Comparison of ENCODE assay signal across 18 cellular contexts in the genomic region with DNA sequence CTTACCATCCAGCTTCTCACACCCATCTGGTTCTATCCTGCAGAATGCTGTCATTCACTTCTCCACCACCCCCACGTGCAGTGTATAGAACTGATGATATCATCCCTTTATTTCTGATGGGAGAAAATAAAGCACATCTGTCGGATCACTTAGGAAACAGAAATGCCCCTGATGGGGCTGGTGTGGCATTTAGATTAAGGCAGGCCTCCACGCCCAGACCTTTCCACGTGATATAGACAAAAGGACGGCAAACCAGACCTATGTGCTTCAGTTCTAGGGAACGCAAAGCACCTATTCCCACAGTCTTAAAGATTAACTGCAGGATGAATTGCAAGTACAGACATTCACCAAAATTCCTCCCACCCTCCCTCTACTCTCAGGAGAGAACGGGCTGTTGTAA. TPM values are rescaled to one million over a fixed set of nuclear protein-coding genes. Genes with fewer than 3 reads are reported as not detected.
A peak's percentile ranks its signal among the peaks of the same experiment; 100 is the strongest.
DNase-seq lines count a peak whose midpoint lies in the region; ATAC-seq and TF ChIP-seq lines count a peak whose summit lies in the region.
"Had no signal": no experiment of that assay in that cellular context is flagged by ENCODE, and none has a peak within 500 bp of the region (broad histone marks: within the 10 kb centered on the region; RNA-seq: fewer than 3 reads in every experiment).

No MANE protein-coding gene starts in this region.

- H3K27ac ChIP-seq in heart right ventricle, result no peak overlapping the region
- H3K27ac ChIP-seq: dorsolateral prefrontal cortex, left ventricle myocardium inferior, right atrium auricular region, upper lobe of right lung had no signal

- no peaks in the 10 kb centered on the region for H3K36me3 ChIP-seq in heart right ventricle
- H3K36me3 ChIP-seq: left ventricle myocardium inferior, right atrium auricular region, upper lobe of right lung had no signal

- intact Hi-C loops in sciatic nerve (cut with DNase I) (no loop called here), Right ventricle myocardium superior (cut with DNase I) (no loop called here), heart right ventricle (cut with DNase I) (loop anchor here in 1 of 10 donors (10.0 kb wide), 1 partner anchor 73 kb away; no protein-coding TSS in a partner anchor)

- WGBS in heart right ventricle, 2 donors, result 56 to 64% methylated on average over 7 of the region's 7 CpGs

- peaks cover 0 to 13% (median 0%) of the 10 kb centered on the region in 11 donors for H3K9me3 ChIP-seq in heart right ventricle
- H3K9me3 ChIP-seq: upper lobe of right lung had no signal

- peaks cover 0 to 10% (median 0%) of the 10 kb centered on the region in 9 donors for H3K4me1 ChIP-seq in heart right ventricle
- H3K4me1 ChIP-seq: left ventricle myocardium inferior, right atrium auricular region, upper lobe of right lung had no signal

- DNase-seq in DMS 273 treated with DMSO at 0.1 percent for 48 hours (lab: John Stamatoyannopoulos, UW) (peak; percentile 42), RPMI7951 (ENCODE audit: low read depth) (peak; percentile 9), fibroblast of mammary gland (ENCODE audit: low read depth) (peak; percentile 45), sciatic nerve (ENCODE audit: low spot score) (peak; percentile 3), Right ventricle myocardium superior (no peak), NCI-H2029 (lab: John Stamatoyannopoulos, UW) (no peak), heart right ventricle (no peak)
- DNase-seq: activated naive CD4-positive, alpha-beta T cell treated with Interleukin-2 at 50 U/mL for 16 hours; DMS79 treated with DMSO at 0.1 percent for 48 hours; dorsolateral prefrontal cortex; left ventricle myocardium inferior; naive B cell; NCI-H1048; stimulated activated CD4-positive, alpha-beta T cell treated with anti-CD3 and anti-CD28 coated beads, Interleukin-4, amount 100 ng/mL, for 4 hours; upper lobe of right lung had no signal

- no peak for TF ChIP-seq CTCF in fibroblast of mammary gland (conservative IDR thresholded peaks at IDR 0.05; ENCODE audit: control insufficient read depth, insufficient read depth, low read depth, low read length)
- TF ChIP-seq CTCF in heart right ventricle (IDR thresholded peaks at IDR 0.05), result no peak

- ATAC-seq in sciatic nerve, result no peak
- ATAC-seq in Right ventricle myocardium superior (ENCODE audit: poor library complexity), result no peak
- no peak for ATAC-seq in GM18519 (IDR thresholded peaks at IDR 0.05; ENCODE audit: low FRiP score, unreplicated experiment)
- no peak for ATAC-seq in heart right ventricle
- ATAC-seq: activated CD4-positive, CD25-positive, alpha-beta regulatory T cell treated with anti-CD3 and anti-CD28 coated beads, Interleukin-2, amount 50 U/mL, for 24 hours; upper lobe of right lung had no signal

- peaks cover 0 to 4% (median 0%) of the 10 kb centered on the region in 7 donors for H3K27me3 ChIP-seq in heart right ventricle
- H3K27me3 ChIP-seq: dorsolateral prefrontal cortex, right atrium auricular region, upper lobe of right lung had no signal

- H3K4me3 ChIP-seq in fibroblast of mammary gland (ENCODE audit: control insufficient read depth, low read depth, low read length), result no peak overlapping the region
- H3K4me3 ChIP-seq in heart right ventricle, result no peak overlapping the region
- H3K4me3 ChIP-seq: dorsolateral prefrontal cortex, left ventricle myocardium inferior, right atrium auricular region, upper lobe of right lung had no signal

RNA-seq across cellular contexts. Expression of a gene that starts 27.6 kb away (rescaled TPM):
- 0.88 and 1.9 TPM in 2 replicates for total RNA-seq in RPMI7951 (2014; rRNA removed; shearing (Covaris generic))
- total RNA-seq in sciatic nerve (18.5 TPM), Right ventricle myocardium superior (3.3 TPM), heart right ventricle (1 to 10 TPM; 1.0 to 2.2 (median 2.0) TPM)
- polyA plus RNA-seq in heart right ventricle, result 1 to 10 TPM; 1.0 to 1.3 TPM

Comparison
In these comparisons a context has a peak if more than half of its experiments do, and no peak if none do; other contexts are left out.
1. DNase-seq: peak in DMS 273 treated with DMSO at 0.1 percent for 48 hours (single experiment), RPMI7951 (single experiment), fibroblast of mammary gland (single experiment) and sciatic nerve (single experiment); none in Right ventricle myocardium superior (single experiment), NCI-H2029 (single experiment) and heart right ventricle (0 of 2).